Comparison of ENCODE assay signal across 14 cellular contexts in genomic region chr11:67452141-67452952, GRCh38. TPM values are rescaled to one million over a fixed set of nuclear protein-coding genes. Genes with fewer than 3 reads are reported as not detected.
A peak's percentile ranks its signal among the peaks of the same experiment; 100 is the strongest.
DNase-seq lines count a peak whose midpoint lies in the region; ATAC-seq, FAIRE-seq and TF ChIP-seq lines count a peak whose summit lies in the region.
"Had no signal": no experiment of that assay in that cellular context is flagged by ENCODE, and none has a peak within 500 bp of the region (broad histone marks: within the 10 kb centered on the region; RNA-seq: fewer than 3 reads in every experiment).

TSS of gene GPR152 (minus strand) at chr11:67452729. CDS start at chr11:67452724, 5 bp downstream.

- CTCF ChIA-PET in K562 (lab: Yijun Ruan, JAX; ENCODE audit: low intra/inter-chr PET ratio) = no interaction called here

- TF ChIP-seq EP300 in K562 (IDR thresholded peaks at IDR 0.05; ENCODE audit: low read length) = no peak

- peaks cover 24% of the 10 kb centered on the region for H3K4me1 Mint-ChIP-seq in activated T-cell treated with anti-CD3 and anti-CD28 coated beads, Interleukin-2, amount 50 U/mL, for 72 hours (ENCODE audit: low read depth)

- 67% methylated on average over 17 of the region's 33 CpGs for WGBS in K562 (ENCODE audit: insufficient coverage, low coverage, missing lambda C conversion rate)
- WGBS in mesenchymal stem cell = 91% methylated on average over 29 of the region's 33 CpGs

- H2BK120ac ChIP-seq in mesenchymal stem cell (ENCODE audit: low read depth, low read length) = no peak within 1 kb of the TSS

- H2BK5ac ChIP-seq in mesenchymal stem cell (ENCODE audit: low read depth, low read length, poor library complexity, severe bottlenecking) = no peak within 1 kb of the TSS

- no peaks in the 10 kb centered on the region for H3K9me1 ChIP-seq in K562 (ENCODE audit: control insufficient read depth, insufficient read depth, low read length)

- no peak within 1 kb of the TSS for H2BK15ac ChIP-seq in mesenchymal stem cell (ENCODE audit: low read depth, poor library complexity, severe bottlenecking)

- no peaks in the 10 kb centered on the region for H3K79me2 ChIP-seq in K562 (ENCODE audit: control insufficient read depth, insufficient read depth, low read length)

- H3K27ac ChIP-seq in 22Rv1 (peak within 1 kb of the TSS; percentile 61), K562 (ENCODE audit: extremely low read depth, low read depth, low read length) (no peak within 1 kb of the TSS), mesenchymal stem cell (ENCODE audit: low read length, poor library complexity, severe bottlenecking) (no peak within 1 kb of the TSS)

- H3K27me3 ChIP-seq in MG63 (no peaks in the 10 kb centered on the region), K562 (ENCODE audit: control insufficient read depth in 2 of 2, insufficient read depth in 2 of 2, low read length in 2 of 2) (no peaks in the 10 kb centered on the region), mesenchymal stem cell (ENCODE audit: control insufficient read depth in 1 of 2, insufficient read depth in 1 of 2, low read length in 2 of 2) (peaks cover 0 to 29% of the 10 kb centered on the region in 2 experiments)

- 0 out of 2 replicates have a peak, but pooled peaks have one; percentile 13 for TF ChIP-seq CTCF in 22Rv1 (IDR thresholded peaks at IDR 0.05)
- TF ChIP-seq CTCF in K562 (IDR thresholded peaks at IDR 0.05 in 2 of 3, conservative IDR thresholded peaks at IDR 0.05 in 1 of 3; ENCODE audit: insufficient read depth in 2 of 3, low read depth in 1 of 3, low read length in 3 of 3) = no peak

- peak; percentile 25; the same call in 1 of the 3 replicates for ATAC-seq in K562
- ATAC-seq in activated T-cell treated with anti-CD3 and anti-CD28 coated beads, Interleukin-2, amount 50 U/mL, for 72 hours (replicated peaks in 1 of 2) = no peak
- ATAC-seq: naive thymus-derived CD8-positive, alpha-beta T cell had no signal

- peak within 1 kb of the TSS; percentile 7 for H4K91ac ChIP-seq in mesenchymal stem cell (ENCODE audit: low read length)

- no peak for FAIRE-seq in K562 (lab: Jason Lieb, UNC)

- POLR2A ChIA-PET in K562 (lab: Yijun Ruan, JAX) = interaction anchor here (0.6 to 1.5 kb wide), 3 partner anchors 11 to 12 kb away, joined by 3 to 6 read pairs (median 4); no protein-coding TSS in a partner anchor

- no peak within 1 kb of the TSS for H3K4ac ChIP-seq in mesenchymal stem cell (ENCODE audit: low read depth in 1 of 2, low read length in 2 of 2)

- H3K27ac Mint-ChIP-seq in activated T-cell treated with anti-CD3 and anti-CD28 coated beads, Interleukin-2, amount 50 U/mL, for 72 hours = no peak within 1 kb of the TSS

- BruUV-seq in K562 (replicated peaks; lab: Mats Ljungman, UMichigan) = no TSS peak

- no peak within 1 kb of the TSS for H4K8ac ChIP-seq in mesenchymal stem cell (ENCODE audit: low read length)

- H3K9me3 Mint-ChIP-seq in activated T-cell treated with anti-CD3 and anti-CD28 coated beads, Interleukin-2, amount 50 U/mL, for 72 hours = no peaks in the 10 kb centered on the region
- H3K9me3 Mint-ChIP-seq: naive thymus-derived CD8-positive, alpha-beta T cell had no signal

- no peak for TF ChIP-seq POLR2A in K562 (conservative IDR thresholded peaks at IDR 0.05)

- no peaks in the 10 kb centered on the region for H3K36me3 Mint-ChIP-seq in activated T-cell treated with anti-CD3 and anti-CD28 coated beads, Interleukin-2, amount 50 U/mL, for 72 hours (ENCODE audit: insufficient read depth in 2 of 2)
- H3K36me3 Mint-ChIP-seq: naive thymus-derived CD8-positive, alpha-beta T cell had no signal

- peak; percentile 63 for DNase-seq in MG63
- no peak for DNase-seq in K562 (ENCODE audit: extremely low read depth in 1 of 4, low spot score in 3 of 4)
- no peak for DNase-seq in mesenchymal stem cell
- DNase-seq in NCI-H82 (lab: John Stamatoyannopoulos, UW) = no peak
- DNase-seq in activated T-cell treated with anti-CD3 and anti-CD28 coated beads, Interleukin-2, amount 50 U/mL, for 72 hours = no peak
- no peak for DNase-seq in globus pallidus (ENCODE audit: low spot score)
- no peak for DNase-seq in NCI-H1436 treated with DMSO at 0.1 percent for 48 hours (lab: John Stamatoyannopoulos, UW)
- DNase-seq: AML-193; HCEC 1CT; KG1; naive thymus-derived CD8-positive, alpha-beta T cell; NCI-H524; stimulated activated CD4-positive, alpha-beta T cell treated with anti-CD3 and anti-CD28 coated beads, Interleukin-2, amount 100 ng/mL, for 24 hours had no signal

- no peaks in the 10 kb centered on the region for H3K79me1 ChIP-seq in mesenchymal stem cell (replicated peaks; ENCODE audit: low read length, poor library complexity, severe bottlenecking)

- peak within 1 kb of the TSS; percentile 58 for H2AFZ ChIP-seq in K562 (ENCODE audit: low read depth, low read length)
- no peak within 1 kb of the TSS for H2AFZ ChIP-seq in mesenchymal stem cell (ENCODE audit: low read depth, low read length)

- no peaks in the 10 kb centered on the region for H3K27me3 Mint-ChIP-seq in activated T-cell treated with anti-CD3 and anti-CD28 coated beads, Interleukin-2, amount 50 U/mL, for 72 hours (ENCODE audit: low read depth)
- H3K27me3 Mint-ChIP-seq: naive thymus-derived CD8-positive, alpha-beta T cell had no signal

- H3K4me2 ChIP-seq in K562 (ENCODE audit: insufficient read depth, low read length) (no peak within 1 kb of the TSS), mesenchymal stem cell (ENCODE audit: low read length, poor library complexity, severe bottlenecking) (no peak within 1 kb of the TSS)

- H2BK12ac ChIP-seq in mesenchymal stem cell (ENCODE audit: low read length in 2 of 2) = no peak within 1 kb of the TSS

- peak within 1 kb of the TSS; percentile 27 for H3K4me3 ChIP-seq in MG63
- no peak within 1 kb of the TSS for H3K4me3 ChIP-seq in K562
- no peak within 1 kb of the TSS for H3K4me3 ChIP-seq in mesenchymal stem cell (ENCODE audit: insufficient read depth in 1 of 2, low read depth in 1 of 2, low read length in 2 of 2)

- H3K36me3 ChIP-seq in MG63 (no peaks in the 10 kb centered on the region), K562 (ENCODE audit: control insufficient read depth, insufficient read depth, low read length) (no peaks in the 10 kb centered on the region), mesenchymal stem cell (ENCODE audit: control insufficient read depth in 1 of 2, insufficient read depth in 2 of 2, low read depth in 1 of 2, low read length in 2 of 2) (peaks cover 0 to 3% of the 10 kb centered on the region in 2 experiments)

- no peaks in the 10 kb centered on the region for H3K9me3 ChIP-seq in MG63
- H3K9me3 ChIP-seq in K562 (replicated peaks; ENCODE audit: control insufficient read depth, insufficient read depth, low read depth, low read length) = no peaks in the 10 kb centered on the region
- H3K9me3 ChIP-seq in mesenchymal stem cell (ENCODE audit: control insufficient read depth, low read length) = no peaks in the 10 kb centered on the region

- H3K9ac ChIP-seq in K562 (ENCODE audit: insufficient read depth in 1 of 2, low read depth in 2 of 2, low read length in 2 of 2) (peak within 1 kb of the TSS in 1 of 2 experiments; percentile 73; a peak in 2 of 4 replicates), mesenchymal stem cell (ENCODE audit: low read length) (no peak within 1 kb of the TSS)

- H3K4me1 ChIP-seq in K562 (replicated peaks in 1 of 2; ENCODE audit: control insufficient read depth in 2 of 2, insufficient read depth in 2 of 2, low read length in 2 of 2) = peaks cover 0 to 40% of the 10 kb centered on the region in 2 experiments; a peak in 2 of 5 replicates
- H3K4me1 ChIP-seq in mesenchymal stem cell (ENCODE audit: control insufficient read depth, insufficient read depth, low read depth, low read length) = no peaks in the 10 kb centered on the region

- H2AK5ac ChIP-seq in mesenchymal stem cell (ENCODE audit: low read length, severe bottlenecking) = no peak within 1 kb of the TSS

- in situ Hi-C loops in K562 (cut with MboI) = no loop called here

- TF ChIP-seq RAD21 in K562 (CRISPR knock-in tag; conservative IDR thresholded peaks at IDR 0.05 in 1 of 2, IDR thresholded peaks at IDR 0.05 in 1 of 2) = no peak

- H3K18ac ChIP-seq in mesenchymal stem cell (ENCODE audit: low read depth in 1 of 2, low read length in 2 of 2) = no peak within 1 kb of the TSS

- H3K23ac ChIP-seq in mesenchymal stem cell (ENCODE audit: low read length in 2 of 2) = no peak within 1 kb of the TSS

- H3K4me3 Mint-ChIP-seq in activated T-cell treated with anti-CD3 and anti-CD28 coated beads, Interleukin-2, amount 50 U/mL, for 72 hours = no peak within 1 kb of the TSS

- intact Hi-C loops in K562 (cut with micrococcal nuclease) = no loop called here

- no peak within 1 kb of the TSS for H3K14ac ChIP-seq in mesenchymal stem cell (ENCODE audit: low read length in 2 of 2)

- no peaks in the 10 kb centered on the region for H4K20me1 ChIP-seq in K562 (replicated peaks; ENCODE audit: control insufficient read depth, insufficient read depth, low read length)

TF ChIP-seq in K562, 482 proteins besides CTCF, POLR2A, EP300 and RAD21 (continues in another document):
- no peak for TF ChIP-seq XRCC4 (IDR thresholded peaks at IDR 0.05; ENCODE audit: extremely low read depth, insufficient read depth, insufficient read length)
- no peak for TF ChIP-seq FOXM1 (IDR thresholded peaks at IDR 0.05; ENCODE audit: low read depth)
- TF ChIP-seq FOXM1 (CRISPR knock-in tag; IDR thresholded peaks at IDR 0.05; ENCODE audit: low read depth) = no peak
- peak; percentile 57 for TF ChIP-seq NFIC (IDR thresholded peaks at IDR 0.05)
- TF ChIP-seq ZFP36 (IDR thresholded peaks at IDR 0.05; ENCODE audit: low read depth, low read length, partially characterized antibody) = peak; percentile 33

RNA-seq across cellular contexts. Expression of gene GPR152, which starts in this region (rescaled TPM):
- total RNA-seq in MG63 (2014; rRNA removed; shearing (Covaris generic); ENCODE audit: low replicate concordance) = not detected in 2 replicates
- total RNA-seq in K562 (2011; cell fraction: chromatin; rRNA removed; ENCODE audit: low replicate concordance) = not detected in 2 replicates
- not detected in 2 replicates for total RNA-seq in K562 (2011; cell fraction: nucleolus; rRNA removed)
- total RNA-seq in K562 (2011; cell fraction: nucleoplasm; rRNA removed) = not detected in 2 replicates
- total RNA-seq in K562 (2014; rRNA removed) = not detected in 2 replicates
- not detected in 2 replicates for total RNA-seq in K562 (2014; rRNA removed; fragmentation: Illumina TruSeq; extraction: Trizol)
- total RNA-seq in K562 (2015; rRNA removed; fragmentation: Illumina TruSeq; extraction: Trizol) = not detected in 2 replicates
- total RNA-seq in K562 (2021) = not detected in 2 replicates
- not detected in 2 replicates for polyA plus RNA-seq in K562 (2011; rRNA removed)
- not detected in 2 replicates for polyA plus RNA-seq in K562 (2011; cell fraction: cytosol; rRNA removed)
- polyA plus RNA-seq in K562 (2011; cell fraction: nucleus; rRNA removed) = not detected in 2 replicates
- not detected in 2 replicates for polyA plus RNA-seq in K562 (2012)
- polyA plus RNA-seq in K562 (2014; fragmentation: Illumina TruSeq; extraction: Trizol) = not detected in 2 replicates
- polyA plus RNA-seq in K562 (2014; fragmentation: Nextera tagmentation; extraction: Ambion mirVana) = not detected
- polyA plus RNA-seq in K562 (2014; rRNA removed) = not detected in 2 replicates
- polyA minus RNA-seq in K562 (2011; rRNA and poly(A)+ RNA removed) = not detected in 2 replicates
- polyA minus RNA-seq in K562 (2011; cell fraction: cytosol; rRNA and poly(A)+ RNA removed) = not detected in 2 replicates
- not detected in 2 replicates for polyA minus RNA-seq in K562 (2011; cell fraction: nucleus; rRNA and poly(A)+ RNA removed)
- not detected for polyA plus RNA-seq in mesenchymal stem cell (2013, experiment 1 of 2)
- polyA plus RNA-seq in mesenchymal stem cell (2013, experiment 2 of 2) = not detected
- not detected for total RNA-seq in activated T-cell treated with anti-CD3 and anti-CD28 coated beads, Interleukin-2, amount 50 U/mL, for 72 hours
- total RNA-seq: naive thymus-derived CD8-positive, alpha-beta T cell had no signal

Comparison
In these comparisons a context has a peak if more than half of its experiments do, and no peak if none do; other contexts are left out.
1. Peak in DNase-seq and H3K4me3 ChIP-seq in MG63; RNA of the gene not detected or under 1 TPM.
2. Peak in ATAC-seq in K562; RNA of the gene not detected or under 1 TPM.